1 cellular context compared by ENCODE assay signal in genomic region chr1:106836708-106837107, GRCh38.
TF ChIP-seq lines count a peak whose summit lies in the region.

No MANE protein-coding gene starts in this region.

TF ChIP-seq in GM12878, 131 proteins besides CTCF, POLR2A, EP300 and RAD21 (continued from another document):
- TF ChIP-seq ZNF592 (IDR thresholded peaks at IDR 0.05), result no peak
- peak; percentile 55; the same call in 1 of the 2 replicates for TF ChIP-seq NFXL1 (IDR thresholded peaks at IDR 0.05; ENCODE audit: borderline replicate concordance)
- TF ChIP-seq PAX8 (IDR thresholded peaks at IDR 0.05), result no peak
- no peak for TF ChIP-seq SUZ12 (IDR thresholded peaks at IDR 0.05; ENCODE audit: unreplicated experiment)
- no peak for TF ChIP-seq ZNF207 (IDR thresholded peaks at IDR 0.05; ENCODE audit: borderline replicate concordance)
- TF ChIP-seq JUNB (IDR thresholded peaks at IDR 0.05), result 0 out of 2 replicates have a peak, but pooled peaks have one; percentile 11
- TF ChIP-seq CEBPZ (IDR thresholded peaks at IDR 0.05; ENCODE audit: low read depth, low read length), result no peak
- no peak for TF ChIP-seq POLR2AphosphoS5 (IDR thresholded peaks at IDR 0.05; ENCODE audit: low read length)
- TF ChIP-seq SPI1 (IDR thresholded peaks at IDR 0.05; ENCODE audit: borderline replicate concordance, insufficient read depth, low read depth, low read length), result no peak
- 0 out of 4 replicates have a peak, but pooled peaks of 1 of the 2 experiments have one; percentile 13 for TF ChIP-seq ETV6 (conservative IDR thresholded peaks at IDR 0.05 in 1 of 2, IDR thresholded peaks at IDR 0.05 in 1 of 2; ENCODE audit: borderline replicate concordance in 1 of 2, low read depth in 1 of 2)
- TF ChIP-seq SUPT20H (IDR thresholded peaks at IDR 0.05; ENCODE audit: borderline replicate concordance, control insufficient read depth, low read depth, low read length), result no peak
- TF ChIP-seq STAT3 (IDR thresholded peaks at IDR 0.05; ENCODE audit: low read depth, low read length), result no peak
- no peak for TF ChIP-seq MYC (IDR thresholded peaks at IDR 0.05; ENCODE audit: insufficient read depth, insufficient read length, insufficient replicate concordance, low read length, severe bottlenecking)
